ENCODE assay signal across 8 cellular contexts in genomic region chr13:50123002-50123401, GRCh38.
DNase-seq lines count a peak whose midpoint lies in the region; ATAC-seq and TF ChIP-seq lines count a peak whose summit lies in the region.

No MANE protein-coding gene starts in this region.

- H3K27me3 ChIP-seq in gastroesophageal sphincter: peaks cover 10% of the 10 kb centered on the region
- H3K27me3 ChIP-seq in smooth muscle cell (ENCODE audit: low read depth): peaks cover 22% of the 10 kb centered on the region

- TF ChIP-seq EP300 in gastroesophageal sphincter (IDR thresholded peaks at IDR 0.05): no peak

- no peak overlapping the region for H3K9ac ChIP-seq in smooth muscle cell (ENCODE audit: low read depth)

- peaks cover 5% of the 10 kb centered on the region for H3F3A ChIP-seq in smooth muscle cell (ENCODE audit: low read depth)

- H2AFZ ChIP-seq in smooth muscle cell (ENCODE audit: low read depth): no peak overlapping the region

- H3K4me3 ChIP-seq in gastroesophageal sphincter: peak overlapping the region; percentile 65 to 96
- H3K4me3 ChIP-seq in smooth muscle cell: peak overlapping the region; percentile 92

- no peak for TF ChIP-seq CTCF in gastroesophageal sphincter (IDR thresholded peaks at IDR 0.05)
- no peak for TF ChIP-seq CTCF in smooth muscle cell (IDR thresholded peaks at IDR 0.05; ENCODE audit: borderline replicate concordance, insufficient read depth, poor library complexity, severe bottlenecking)

- H3K36me3 Mint-ChIP-seq in T-helper 17 cell (ENCODE audit: low read depth): no peaks in the 10 kb centered on the region

- no peaks in the 10 kb centered on the region for H3K9me3 ChIP-seq in T-helper 17 cell (ENCODE audit: control insufficient read depth, low read length, poor library complexity, severe bottlenecking)
- H3K9me3 ChIP-seq in gastroesophageal sphincter: no peaks in the 10 kb centered on the region
- H3K9me3 ChIP-seq in smooth muscle cell (replicated peaks; ENCODE audit: low read depth): no peaks in the 10 kb centered on the region

- no peaks in the 10 kb centered on the region for H4K20me1 ChIP-seq in smooth muscle cell (ENCODE audit: low read depth)

- H3K36me3 ChIP-seq in gastroesophageal sphincter: peaks cover 0 to 6% of the 10 kb centered on the region in 2 donors
- no peaks in the 10 kb centered on the region for H3K36me3 ChIP-seq in smooth muscle cell (ENCODE audit: low read depth)

- peak overlapping the region; percentile 99 for H3K4me2 ChIP-seq in smooth muscle cell

- DNase-seq in NCI-H146 (lab: John Stamatoyannopoulos, UW): peak; percentile 7
- no peak for DNase-seq in NCI-H146 treated with DMSO at 0.1 percent for 48 hours (lab: John Stamatoyannopoulos, UW; ENCODE audit: unreplicated experiment)
- no peak for DNase-seq in T-helper 17 cell
- DNase-seq in smooth muscle cell (lab: John Stamatoyannopoulos, UW; ENCODE audit: unreplicated experiment): no peak
- DNase-seq in hepatic stellate cell (ENCODE audit: low spot score): no peak

- H3K27me3 Mint-ChIP-seq in T-helper 17 cell: no peaks in the 10 kb centered on the region

- no peak for ATAC-seq in T-helper 17 cell
- no peak for ATAC-seq in gastroesophageal sphincter
- ATAC-seq in HG03439 (IDR thresholded peaks at IDR 0.05; ENCODE audit: unreplicated experiment): no peak
- ATAC-seq in HG02870 (IDR thresholded peaks at IDR 0.05; ENCODE audit: unreplicated experiment): no peak

- H3K27ac Mint-ChIP-seq in T-helper 17 cell: peak overlapping the region; percentile 93

- WGBS in gastroesophageal sphincter (ENCODE audit: low coverage in 1 of 2), 2 donors: 38 to 55% methylated on average over 2 to 3 of the region's 3 CpGs
- 99% methylated on average over 3 of the region's 3 CpGs for WGBS in smooth muscle cell (ENCODE audit: low lambda C conversion rate)

- H3K4me1 ChIP-seq in gastroesophageal sphincter (peaks cover 0 to 64% (median 7%) of the 10 kb centered on the region in 3 donors), smooth muscle cell (ENCODE audit: low read depth) (peaks cover 28% of the 10 kb centered on the region)

- H3K4me1 Mint-ChIP-seq in T-helper 17 cell: peaks cover 37% of the 10 kb centered on the region

- H3K79me2 ChIP-seq in smooth muscle cell (ENCODE audit: low read depth): no peaks in the 10 kb centered on the region

- H3K27ac ChIP-seq in gastroesophageal sphincter: peak overlapping the region; percentile 87 to 100 (median 99)
- H3K27ac ChIP-seq in smooth muscle cell (ENCODE audit: low read depth): no peak overlapping the region

- TF ChIP-seq POLR2A in gastroesophageal sphincter (IDR thresholded peaks at IDR 0.05): no peak

- peak overlapping the region; percentile 90 for H3K4me3 Mint-ChIP-seq in T-helper 17 cell
